ENCODE assay signal across 26 cellular contexts in the genomic region with DNA sequence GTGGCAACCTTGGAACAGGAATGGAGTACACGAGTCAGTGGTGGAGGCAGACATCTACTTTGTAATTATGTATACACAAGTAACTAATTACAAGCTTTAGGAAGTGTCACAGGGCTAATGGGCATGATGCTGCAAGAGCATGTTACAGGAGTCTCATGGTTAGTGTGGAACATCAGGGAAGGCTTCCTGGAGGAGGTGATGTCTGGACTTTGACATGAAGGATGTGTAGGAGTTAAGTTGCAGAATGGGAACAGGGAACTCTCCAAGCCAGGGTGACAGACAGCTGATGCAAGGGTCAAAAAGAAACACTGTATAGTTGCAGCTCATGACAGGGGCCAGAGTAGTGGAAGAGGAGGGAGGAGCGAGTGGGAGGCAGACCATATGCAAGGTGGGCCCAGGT.
"Had no signal": no experiment of that assay in that cellular context is flagged by ENCODE, and none has a peak within 500 bp of the region (broad histone marks: within the 10 kb centered on the region; RNA-seq: fewer than 3 reads in every experiment).

No MANE protein-coding gene starts in this region.

- H3K4me3 Mint-ChIP-seq: mesothelial cell of epicardium; natural killer cell; neural crest cell; stimulated activated effector memory CD8-positive, alpha-beta T cell treated with anti-CD3 and anti-CD28 coated beads, Interleukin-12 subunit alpha, Interleukin-12 subunit beta, amount 100 ng/mL, for 72 hours; stimulated activated naive CD8-positive, alpha-beta T cell treated with anti-CD3 and anti-CD28 coated beads, Interleukin-15, Interleukin-2, amounts not matched to agents 100 ng/mL and 50 ng/mL, for 24 hours had no signal

- H3K9me3 Mint-ChIP-seq: mesothelial cell of epicardium; natural killer cell; neural crest cell; stimulated activated naive CD8-positive, alpha-beta T cell treated with anti-CD3 and anti-CD28 coated beads, Interleukin-15, Interleukin-2, amounts not matched to agents 100 ng/mL and 50 ng/mL, for 24 hours had no signal

- H3K27ac ChIP-seq: left ventricle myocardium inferior, pancreas, prostate gland, sigmoid colon, spleen, suprapubic skin, thoracic aorta, tibial artery, upper lobe of right lung had no signal

- H3K4me1 ChIP-seq: left ventricle myocardium inferior, pancreas, prostate gland, sigmoid colon, spleen, suprapubic skin, tibial artery, upper lobe of right lung had no signal

- H3K36me3 ChIP-seq: left ventricle myocardium inferior, pancreas, prostate gland, sigmoid colon, spleen, suprapubic skin, thoracic aorta, tibial artery, upper lobe of right lung had no signal

- H3K27me3 Mint-ChIP-seq: stimulated activated naive CD8-positive, alpha-beta T cell treated with anti-CD3 and anti-CD28 coated beads, Interleukin-15, Interleukin-2, amounts not matched to agents 100 ng/mL and 50 ng/mL, for 24 hours had no signal

- H3K36me3 Mint-ChIP-seq: mesothelial cell of epicardium; naive B cell; natural killer cell; stimulated activated effector memory CD8-positive, alpha-beta T cell treated with anti-CD3 and anti-CD28 coated beads, Interleukin-12 subunit alpha, Interleukin-12 subunit beta, amount 100 ng/mL, for 72 hours had no signal

- FAIRE-seq: pancreas, small intestine, urothelium cell line had no signal

- H3K4me1 Mint-ChIP-seq: mesothelial cell of epicardium; naive B cell; natural killer cell; neural crest cell; stimulated activated effector memory CD8-positive, alpha-beta T cell treated with anti-CD3 and anti-CD28 coated beads, Interleukin-12 subunit alpha, Interleukin-12 subunit beta, amount 100 ng/mL, for 72 hours had no signal

- DNase-seq: islet precursor cell; left ventricle myocardium inferior; naive B cell; natural killer cell; nucleus accumbens; pancreas; posterior cingulate gyrus; retina; right cardiac atrium; sigmoid colon; small intestine; spleen; stimulated activated CD4-positive, alpha-beta T cell treated with anti-CD3 and anti-CD28 coated beads, Interleukin-4, amount 100 ng/mL, for 24 hours; stimulated activated naive CD4-positive, alpha-beta T cell; tibial artery; trophoblast cell; upper lobe of right lung had no signal

- H3K27ac Mint-ChIP-seq: mesothelial cell of epicardium; naive B cell; natural killer cell; stimulated activated effector memory CD8-positive, alpha-beta T cell treated with anti-CD3 and anti-CD28 coated beads, Interleukin-12 subunit alpha, Interleukin-12 subunit beta, amount 100 ng/mL, for 72 hours; stimulated activated naive CD8-positive, alpha-beta T cell treated with anti-CD3 and anti-CD28 coated beads, Interleukin-15, Interleukin-2, amounts not matched to agents 100 ng/mL and 50 ng/mL, for 24 hours had no signal

- H3K9me3 ChIP-seq: left ventricle myocardium inferior, pancreas, prostate gland, sigmoid colon, spleen, suprapubic skin, thoracic aorta, tibial artery, upper lobe of right lung had no signal

- H3K4me3 ChIP-seq: left ventricle myocardium inferior, lung, pancreas, prostate gland, sigmoid colon, spleen, suprapubic skin, thoracic aorta, tibial artery, upper lobe of right lung had no signal

- ATAC-seq: natural killer cell; pancreas; right cardiac atrium; stimulated activated effector memory CD8-positive, alpha-beta T cell treated with anti-CD3 and anti-CD28 coated beads, Interleukin-12 subunit alpha, Interleukin-12 subunit beta, amount 100 ng/mL, for 72 hours; upper lobe of right lung had no signal

- H3K27me3 ChIP-seq: pancreas, suprapubic skin, upper lobe of right lung had no signal
